Comparison of ENCODE assay signal across 27 cellular contexts in genomic region chr5:140634103-140634502, GRCh38. TPM values are rescaled to one million over a fixed set of nuclear protein-coding genes. Genes with fewer than 3 reads are reported as not detected.
DNase-seq lines count a peak whose midpoint lies in the region; ATAC-seq lines count a peak whose summit lies in the region.
"Had no signal": no experiment of that assay in that cellular context is flagged by ENCODE, and none has a peak within 500 bp of the region (broad histone marks: within the 10 kb centered on the region; RNA-seq: fewer than 3 reads in every experiment).

No MANE protein-coding gene starts in this region.

- POLR2A ChIA-PET in activated naive CD8-positive, alpha-beta T cell treated with anti-CD3 and anti-CD28 coated beads, Interleukin-2, amount 10 ng/mL, durations not matched to agents 7 days and 5 days (lab: Charles Lee) = interaction anchor here (0.7 to 2.2 kb wide), 3 partner anchors 70 to 354 kb away, joined by 3 to 8 read pairs (median 4); partner anchors contain the start of genes APBB3 and SRA1

- no peaks in the 10 kb centered on the region for H3K27me3 ChIP-seq in subcutaneous abdominal adipose tissue (ENCODE audit: control insufficient read depth in 5 of 5, insufficient read depth in 4 of 5, low read length in 5 of 5)
- H3K27me3 ChIP-seq: heart left ventricle had no signal

- H3K27ac ChIP-seq in subcutaneous abdominal adipose tissue (ENCODE audit: low read depth, low read length) = peak overlapping the region; percentile 80
- H3K27ac ChIP-seq: WERI-Rb-1 had no signal

- H3K9me3 Mint-ChIP-seq in activated naive CD8-positive, alpha-beta T cell treated with anti-CD3 and anti-CD28 coated beads, Interleukin-2, amount 10 ng/mL, durations not matched to agents 7 days and 5 days = no peaks in the 10 kb centered on the region
- no peaks in the 10 kb centered on the region for H3K9me3 Mint-ChIP-seq in activated naive CD8-positive, alpha-beta T cell treated with anti-CD3 and anti-CD28 coated beads for 36 hours
- no peaks in the 10 kb centered on the region for H3K9me3 Mint-ChIP-seq in effector memory CD8-positive, alpha-beta T cell
- H3K9me3 Mint-ChIP-seq: activated CD4-positive, alpha-beta T cell treated with anti-CD3 and anti-CD28 coated beads, Interleukin-2, amount 10 ng/mL, durations not matched to agents 7 days and 5 days; activated naive CD4-positive, alpha-beta T cell treated with anti-CD3 and anti-CD28 coated beads, Interleukin-2, amount 50 U/mL, for 72 hours had no signal

- H3K27me3 Mint-ChIP-seq in activated naive CD8-positive, alpha-beta T cell treated with anti-CD3 and anti-CD28 coated beads, Interleukin-2, amount 10 ng/mL, durations not matched to agents 7 days and 5 days = peaks cover 17% of the 10 kb centered on the region
- H3K27me3 Mint-ChIP-seq in activated naive CD8-positive, alpha-beta T cell treated with anti-CD3 and anti-CD28 coated beads for 36 hours = peaks cover 23% of the 10 kb centered on the region
- H3K27me3 Mint-ChIP-seq in effector memory CD8-positive, alpha-beta T cell = no peaks in the 10 kb centered on the region

- H3K27ac Mint-ChIP-seq in activated naive CD8-positive, alpha-beta T cell treated with anti-CD3 and anti-CD28 coated beads, Interleukin-2, amount 10 ng/mL, durations not matched to agents 7 days and 5 days = peak overlapping the region; percentile 51
- no peak overlapping the region for H3K27ac Mint-ChIP-seq in activated naive CD8-positive, alpha-beta T cell treated with anti-CD3 and anti-CD28 coated beads for 36 hours
- no peak overlapping the region for H3K27ac Mint-ChIP-seq in effector memory CD8-positive, alpha-beta T cell
- H3K27ac Mint-ChIP-seq: activated CD4-positive, alpha-beta T cell treated with anti-CD3 and anti-CD28 coated beads, Interleukin-2, amount 10 ng/mL, durations not matched to agents 7 days and 5 days; activated naive CD4-positive, alpha-beta T cell treated with anti-CD3 and anti-CD28 coated beads, Interleukin-2, amount 50 U/mL, for 72 hours; H9 had no signal

- no peaks in the 10 kb centered on the region for H3K36me3 Mint-ChIP-seq in activated naive CD8-positive, alpha-beta T cell treated with anti-CD3 and anti-CD28 coated beads, Interleukin-2, amount 10 ng/mL, durations not matched to agents 7 days and 5 days
- no peaks in the 10 kb centered on the region for H3K36me3 Mint-ChIP-seq in activated naive CD8-positive, alpha-beta T cell treated with anti-CD3 and anti-CD28 coated beads for 36 hours
- peaks cover 10% of the 10 kb centered on the region for H3K36me3 Mint-ChIP-seq in effector memory CD8-positive, alpha-beta T cell (ENCODE audit: insufficient read depth)
- H3K36me3 Mint-ChIP-seq: activated naive CD4-positive, alpha-beta T cell treated with anti-CD3 and anti-CD28 coated beads, Interleukin-2, amount 50 U/mL, for 72 hours had no signal

- no peaks in the 10 kb centered on the region for H3K36me3 ChIP-seq in subcutaneous abdominal adipose tissue (ENCODE audit: control insufficient read depth in 5 of 5, insufficient read depth in 5 of 5, low read length in 5 of 5)
- H3K36me3 ChIP-seq: WERI-Rb-1 had no signal

- peak overlapping the region; percentile 17 for H3K4me3 Mint-ChIP-seq in activated naive CD8-positive, alpha-beta T cell treated with anti-CD3 and anti-CD28 coated beads, Interleukin-2, amount 10 ng/mL, durations not matched to agents 7 days and 5 days
- H3K4me3 Mint-ChIP-seq in activated naive CD8-positive, alpha-beta T cell treated with anti-CD3 and anti-CD28 coated beads for 36 hours = no peak overlapping the region
- H3K4me3 Mint-ChIP-seq in effector memory CD8-positive, alpha-beta T cell = peak overlapping the region; percentile 85 to 89
- H3K4me3 Mint-ChIP-seq: activated CD4-positive, alpha-beta T cell treated with anti-CD3 and anti-CD28 coated beads, Interleukin-2, amount 10 ng/mL, durations not matched to agents 7 days and 5 days; H9 had no signal

- DNase-seq in activated naive CD8-positive, alpha-beta T cell treated with anti-CD3 and anti-CD28 coated beads, Interleukin-2, amount 10 ng/mL, durations not matched to agents 7 days and 5 days = no peak
- no peak for DNase-seq in activated naive CD8-positive, alpha-beta T cell treated with anti-CD3 and anti-CD28 coated beads for 36 hours
- DNase-seq in effector memory CD8-positive, alpha-beta T cell = no peak
- no peak for DNase-seq in GOT3 (lab: John Stamatoyannopoulos, UW)
- DNase-seq: activated CD4-positive, alpha-beta T cell treated with anti-CD3 and anti-CD28 coated beads, Interleukin-2, amount 10 ng/mL, durations not matched to agents 7 days and 5 days; AML-193; Calu3; cerebellar nuclear complex; H9; heart left ventricle; KBM-7; mesendoderm; MM.1S; NCI-H1417; NCI-H82; SK-N-SH; small intestine; stimulated activated CD4-positive, alpha-beta T cell treated with anti-CD3 and anti-CD28 coated beads, Interleukin-1b, Interleukin-23, amount 100 ng/mL, for 48 hours; substantia nigra; WERI-Rb-1 had no signal

- H3K4me3 ChIP-seq in subcutaneous abdominal adipose tissue (ENCODE audit: low read depth in 1 of 5, low read length in 5 of 5) = peak overlapping the region in 1 of 5 donors; percentile 27
- H3K4me3 ChIP-seq: GM12878 had no signal

- peaks cover 7 to 38% (median 28%) of the 10 kb centered on the region in 5 donors for H3K4me1 ChIP-seq in subcutaneous abdominal adipose tissue (ENCODE audit: control insufficient read depth in 5 of 5, insufficient read depth in 5 of 5, low read length in 5 of 5)

- no peak overlapping the region for H3K9ac ChIP-seq in subcutaneous abdominal adipose tissue (ENCODE audit: low read length in 5 of 5)
- H3K9ac ChIP-seq: SK-N-SH had no signal

- H3K4me1 Mint-ChIP-seq in activated naive CD8-positive, alpha-beta T cell treated with anti-CD3 and anti-CD28 coated beads, Interleukin-2, amount 10 ng/mL, durations not matched to agents 7 days and 5 days = peaks cover 31% of the 10 kb centered on the region
- peaks cover 40% of the 10 kb centered on the region for H3K4me1 Mint-ChIP-seq in activated naive CD8-positive, alpha-beta T cell treated with anti-CD3 and anti-CD28 coated beads for 36 hours
- peaks cover 11 to 20% of the 10 kb centered on the region in 2 donors for H3K4me1 Mint-ChIP-seq in effector memory CD8-positive, alpha-beta T cell (ENCODE audit: low read depth in 2 of 2)

- no peaks in the 10 kb centered on the region for H3K9me3 ChIP-seq in subcutaneous abdominal adipose tissue (ENCODE audit: control insufficient read depth in 5 of 5, low read length in 5 of 5)
- H3K9me3 ChIP-seq: heart left ventricle, SK-N-SH had no signal

- ATAC-seq in activated naive CD8-positive, alpha-beta T cell treated with anti-CD3 and anti-CD28 coated beads, Interleukin-2, amount 10 ng/mL, durations not matched to agents 7 days and 5 days (ENCODE audit: low read depth) = no peak
- no peak for ATAC-seq in effector memory CD8-positive, alpha-beta T cell (replicated peaks)
- ATAC-seq in GM18873 (IDR thresholded peaks at IDR 0.05; ENCODE audit: low FRiP score, unreplicated experiment) = no peak
- ATAC-seq: activated naive CD4-positive, alpha-beta T cell treated with anti-CD3 and anti-CD28 coated beads, Interleukin-2, amount 50 U/mL, for 72 hours; heart left ventricle had no signal

RNA-seq across cellular contexts. Expression of gene CD14, which starts 1.1 kb away (rescaled TPM):
- 1 to 10 TPM; 3.5 to 4.1 TPM for total RNA-seq in activated naive CD8-positive, alpha-beta T cell treated with anti-CD3 and anti-CD28 coated beads, Interleukin-2, amount 10 ng/mL, durations not matched to agents 7 days and 5 days
- under 1 TPM; 0.42 to 0.58 TPM for total RNA-seq in activated naive CD8-positive, alpha-beta T cell treated with anti-CD3 and anti-CD28 coated beads for 36 hours
- total RNA-seq: A172, HT1080, osteocyte had no signal

RNA-seq across cellular contexts. Expression of gene TMCO6, which starts 5.1 kb away (rescaled TPM):
- 10 to 100 TPM; 39.2 to 43.7 TPM for total RNA-seq in activated naive CD8-positive, alpha-beta T cell treated with anti-CD3 and anti-CD28 coated beads, Interleukin-2, amount 10 ng/mL, durations not matched to agents 7 days and 5 days
- 10 to 100 TPM; 34.4 to 37.4 TPM for total RNA-seq in activated naive CD8-positive, alpha-beta T cell treated with anti-CD3 and anti-CD28 coated beads for 36 hours

RNA-seq across cellular contexts. Expression of gene NDUFA2, which starts 13.3 kb away (rescaled TPM):
- 10 to 100 TPM; 65.9 to 66.6 TPM for total RNA-seq in activated naive CD8-positive, alpha-beta T cell treated with anti-CD3 and anti-CD28 coated beads, Interleukin-2, amount 10 ng/mL, durations not matched to agents 7 days and 5 days
- total RNA-seq in activated naive CD8-positive, alpha-beta T cell treated with anti-CD3 and anti-CD28 coated beads for 36 hours = 10 to 100 TPM; 64.2 to 69.4 TPM

RNA-seq across cellular contexts. Expression of gene IK, which starts 13.5 kb away (rescaled TPM):
- 100 to 1,000 TPM; 135 to 140 TPM for total RNA-seq in activated naive CD8-positive, alpha-beta T cell treated with anti-CD3 and anti-CD28 coated beads, Interleukin-2, amount 10 ng/mL, durations not matched to agents 7 days and 5 days
- 10 to 100 TPM; 94.3 to 95.3 TPM for total RNA-seq in activated naive CD8-positive, alpha-beta T cell treated with anti-CD3 and anti-CD28 coated beads for 36 hours

RNA-seq across cellular contexts. Expression of gene WDR55, which starts 30.6 kb away (rescaled TPM):
- 10 to 100 TPM; 41.8 to 45.4 TPM for total RNA-seq in activated naive CD8-positive, alpha-beta T cell treated with anti-CD3 and anti-CD28 coated beads, Interleukin-2, amount 10 ng/mL, durations not matched to agents 7 days and 5 days
- total RNA-seq in activated naive CD8-positive, alpha-beta T cell treated with anti-CD3 and anti-CD28 coated beads for 36 hours = 10 to 100 TPM; 37.5 to 38.9 TPM
